Comparison of ENCODE assay signal across 10 cellular contexts in genomic region chr22:39999144-39999757, GRCh38. TPM values are rescaled to one million over a fixed set of nuclear protein-coding genes. Genes with fewer than 3 reads are reported as not detected.
A peak's percentile ranks its signal among the peaks of the same experiment; 100 is the strongest.
DNase-seq lines count a peak whose midpoint lies in the region; TF ChIP-seq lines count a peak whose summit lies in the region.
"Had no signal": no experiment of that assay in that cellular context is flagged by ENCODE, and none has a peak within 500 bp of the region (broad histone marks: within the 10 kb centered on the region; RNA-seq: fewer than 3 reads in every experiment).

No MANE protein-coding gene starts in this region.

- peak; percentile 60 for DNase-seq in NB4 (ENCODE audit: low read depth)
- DNase-seq in coronary artery (ENCODE audit: low spot score) = peak; percentile 41
- DNase-seq in nephron progenitor cell = peak; percentile 38
- DNase-seq in pons (ENCODE audit: low spot score) = no peak
- DNase-seq in trophoblast cell = no peak
- DNase-seq in T-helper 2 cell treated with Interferon-gamma antibody and Interleukin-4, amounts not matched to agents 5 μg/mL and 100 μg/mL, for 36 hours (ENCODE audit: low spot score) = no peak
- DNase-seq: activated effector memory CD4-positive, alpha-beta T cell treated with Interleukin-2 at 50 U/mL for 16 hours; Kasumi-1 had no signal

- no peak overlapping the region for H4K12ac ChIP-seq in trophoblast cell (ENCODE audit: low read depth, low read length)

- no peaks in the 10 kb centered on the region for H3K36me3 ChIP-seq in trophoblast cell (ENCODE audit: control insufficient read depth in 1 of 2, insufficient read depth in 2 of 2, low read length in 2 of 2)

- no peak overlapping the region for H3K18ac ChIP-seq in trophoblast cell (ENCODE audit: low read length)

- no peaks in the 10 kb centered on the region for H3K9me3 Mint-ChIP-seq in nephron progenitor cell
- H3K9me3 Mint-ChIP-seq in T-helper 2 cell treated with Interferon-gamma antibody and Interleukin-4, amounts not matched to agents 5 μg/mL and 100 μg/mL, for 36 hours = no peaks in the 10 kb centered on the region

- peaks cover 5% of the 10 kb centered on the region for H3K79me1 ChIP-seq in trophoblast cell (ENCODE audit: low read length)

- H3K9me3 ChIP-seq in trophoblast cell (ENCODE audit: insufficient read depth, low read depth, low read length) = peaks cover 2% of the 10 kb centered on the region

- no peak overlapping the region for H3K14ac ChIP-seq in trophoblast cell (ENCODE audit: low read length)

- H3K4me2 ChIP-seq in trophoblast cell (ENCODE audit: low read length) = no peak overlapping the region

- no peak overlapping the region for H2AFZ ChIP-seq in trophoblast cell (ENCODE audit: insufficient read depth, low read length, poor library complexity)

- no peak overlapping the region for H2BK12ac ChIP-seq in trophoblast cell (ENCODE audit: low read length)

- no peak overlapping the region for H2BK5ac ChIP-seq in trophoblast cell (ENCODE audit: low read depth, low read length, poor library complexity)

- H3K4me3 Mint-ChIP-seq in nephron progenitor cell = peak overlapping the region; percentile 11
- H3K4me3 Mint-ChIP-seq in T-helper 2 cell treated with Interferon-gamma antibody and Interleukin-4, amounts not matched to agents 5 μg/mL and 100 μg/mL, for 36 hours = no peak overlapping the region

- H3K4me1 ChIP-seq in trophoblast cell (ENCODE audit: control insufficient read depth in 1 of 2, insufficient read depth in 2 of 2, low read length in 2 of 2) = peaks cover 36 to 44% of the 10 kb centered on the region in 2 experiments

- H3K36me3 Mint-ChIP-seq in nephron progenitor cell (ENCODE audit: low read depth) = no peaks in the 10 kb centered on the region
- H3K36me3 Mint-ChIP-seq in T-helper 2 cell treated with Interferon-gamma antibody and Interleukin-4, amounts not matched to agents 5 μg/mL and 100 μg/mL, for 36 hours (ENCODE audit: low read depth) = no peaks in the 10 kb centered on the region

- H3K27me3 ChIP-seq in trophoblast cell (ENCODE audit: insufficient read depth, low read length) = peaks cover 3% of the 10 kb centered on the region

- no peak overlapping the region for H3K23ac ChIP-seq in trophoblast cell (ENCODE audit: low read length)

- H4K91ac ChIP-seq in trophoblast cell (ENCODE audit: low read depth, low read length) = no peak overlapping the region

- no peak overlapping the region for H2AK5ac ChIP-seq in trophoblast cell (ENCODE audit: low read length)

- peaks cover 84% of the 10 kb centered on the region for H3K4me1 Mint-ChIP-seq in nephron progenitor cell
- H3K4me1 Mint-ChIP-seq in T-helper 2 cell treated with Interferon-gamma antibody and Interleukin-4, amounts not matched to agents 5 μg/mL and 100 μg/mL, for 36 hours (ENCODE audit: low read depth) = peaks cover under 1% of the 10 kb centered on the region

- no peak overlapping the region for H4K8ac ChIP-seq in trophoblast cell (ENCODE audit: low read depth, low read length)

- peak overlapping the region; percentile 70 for H3K27ac Mint-ChIP-seq in nephron progenitor cell
- no peak overlapping the region for H3K27ac Mint-ChIP-seq in T-helper 2 cell treated with Interferon-gamma antibody and Interleukin-4, amounts not matched to agents 5 μg/mL and 100 μg/mL, for 36 hours

- H3K27me3 Mint-ChIP-seq in nephron progenitor cell (ENCODE audit: low read depth, poor library complexity) = peaks cover 30% of the 10 kb centered on the region
- H3K27me3 Mint-ChIP-seq in T-helper 2 cell treated with Interferon-gamma antibody and Interleukin-4, amounts not matched to agents 5 μg/mL and 100 μg/mL, for 36 hours (ENCODE audit: low read depth) = peaks cover 32% of the 10 kb centered on the region

- TF ChIP-seq POLR2A in NB4 (IDR thresholded peaks at IDR 0.05; ENCODE audit: extremely low read depth, insufficient read length) = no peak

- no peak overlapping the region for H3K9ac ChIP-seq in trophoblast cell (ENCODE audit: low read length)

- no peaks in the 10 kb centered on the region for H3K79me2 ChIP-seq in trophoblast cell (ENCODE audit: control insufficient read depth, insufficient read depth, low read length, poor library complexity)

- TF ChIP-seq CTCF in GM12873 (IDR thresholded peaks at IDR 0.05; ENCODE audit: insufficient read depth, low read depth, low read length, missing control alignments) (peak; percentile 22), NB4 (IDR thresholded peaks at IDR 0.05; ENCODE audit: low read depth, low read length) (no peak), coronary artery (IDR thresholded peaks at IDR 0.05) (no peak), nephron progenitor cell (IDR thresholded peaks at IDR 0.05) (no peak)

- H3K4me3 ChIP-seq in NB4 (ENCODE audit: low read depth, low read length) (no peak overlapping the region), coronary artery (no peak overlapping the region), trophoblast cell (ENCODE audit: low read depth, low read length) (no peak overlapping the region)

- no peak overlapping the region for H3K4ac ChIP-seq in trophoblast cell (ENCODE audit: low read depth, low read length)

- no CpG with 5 or more reads among the region's 16 CpGs for WGBS in trophoblast cell (ENCODE audit: extremely low coverage, insufficient coverage, insufficient read length)

- no peak overlapping the region for H3K27ac ChIP-seq in coronary artery
- H3K27ac ChIP-seq in trophoblast cell (ENCODE audit: low read depth, low read length) = no peak overlapping the region

- H2BK120ac ChIP-seq in trophoblast cell (ENCODE audit: insufficient read depth, low read length, poor library complexity) = no peak overlapping the region

RNA-seq across cellular contexts. Expression of gene FAM83F, which starts 4.5 kb away (rescaled TPM):
- 3.1 and 3.3 TPM in 2 replicates for polyA plus RNA-seq in trophoblast cell (2013)

RNA-seq across cellular contexts. Expression of gene TMA7B, which starts 39.1 kb away (rescaled TPM):
- 0.04 and 0.10 TPM in 2 replicates for polyA plus RNA-seq in trophoblast cell (2013)
- polyA plus RNA-seq: neural cell had no signal

Comparison
In these comparisons a context has a peak if more than half of its experiments do, and no peak if none do; other contexts are left out.
1. DNase-seq: peak in NB4 (single experiment), coronary artery (single experiment) and nephron progenitor cell (single experiment); none in pons (single experiment), trophoblast cell (0 of 2) and T-helper 2 cell treated with Interferon-gamma antibody and Interleukin-4, amounts not matched to agents 5 μg/mL and 100 μg/mL, for 36 hours (single experiment).